Comparison of ENCODE assay signal across 17 cellular contexts in genomic region chr7:18384491-18385143, GRCh38.
A peak's percentile ranks its signal among the peaks of the same experiment; 100 is the strongest.
DNase-seq lines count a peak whose midpoint lies in the region; ATAC-seq, FAIRE-seq and TF ChIP-seq lines count a peak whose summit lies in the region.
"Had no signal": no experiment of that assay in that cellular context is flagged by ENCODE, and none has a peak within 500 bp of the region (broad histone marks: within the 10 kb centered on the region; RNA-seq: fewer than 3 reads in every experiment).

No MANE protein-coding gene starts in this region.

- no peaks in the 10 kb centered on the region for H3K27me3 Mint-ChIP-seq in activated CD8-positive, alpha-beta memory T cell treated with anti-CD3 and anti-CD28 coated beads, Interleukin-2, amount 10 ng/mL, durations not matched to agents 7 days and 5 days

- no peaks in the 10 kb centered on the region for H3K36me3 ChIP-seq in bronchial epithelial cell (ENCODE audit: control insufficient read depth, insufficient read depth, low read length)
- H3K36me3 ChIP-seq: HAP-1, right atrium auricular region had no signal

- TF ChIP-seq CTCF in bronchial epithelial cell (IDR thresholded peaks at IDR 0.05; ENCODE audit: insufficient read depth, low read length, severe bottlenecking), result no peak

- DNase-seq in SHP77 (lab: John Stamatoyannopoulos, UW) (peak; percentile 18 to 32), SHP77 treated with DMSO at 0.1 percent for 48 hours (lab: John Stamatoyannopoulos, UW) (no peak), NCI-H2171 treated with DMSO at 0.1 percent for 48 hours (lab: John Stamatoyannopoulos, UW) (peak; percentile 85), bronchial epithelial cell (ENCODE audit: low read depth) (no peak), renal cortical epithelial cell (ENCODE audit: low read depth) (peak; percentile 51), ecto neural progenitor cell (ENCODE audit: low spot score) (no peak), amniotic stem cell (lab: John Stamatoyannopoulos, UW) (no peak)
- DNase-seq in activated CD8-positive, alpha-beta memory T cell treated with anti-CD3 and anti-CD28 coated beads, Interleukin-2, amount 10 ng/mL, durations not matched to agents 7 days and 5 days, result no peak
- DNase-seq: activated CD4-positive, alpha-beta T cell treated with anti-CD3 and anti-CD28 coated beads, Interleukin-2, amount 10 ng/mL, durations not matched to agents 24 days and 14 days; caudate nucleus; DMS153; glutamatergic neuron; NCI-H2227 treated with DMSO at 0.1 percent for 48 hours had no signal

- CTCF ChIA-PET in activated CD8-positive, alpha-beta memory T cell treated with anti-CD3 and anti-CD28 coated beads, Interleukin-2, amount 10 ng/mL, durations not matched to agents 7 days and 5 days (lab: Charles Lee), result no interaction called here

- no peak for ATAC-seq in activated CD8-positive, alpha-beta memory T cell treated with anti-CD3 and anti-CD28 coated beads, Interleukin-2, amount 10 ng/mL, durations not matched to agents 7 days and 5 days
- ATAC-seq: A549 had no signal

- H3K4me1 Mint-ChIP-seq in activated CD8-positive, alpha-beta memory T cell treated with anti-CD3 and anti-CD28 coated beads, Interleukin-2, amount 10 ng/mL, durations not matched to agents 7 days and 5 days, result no peaks in the 10 kb centered on the region
- H3K4me1 Mint-ChIP-seq: activated CD4-positive, alpha-beta T cell treated with anti-CD3 and anti-CD28 coated beads, Interleukin-2, amount 10 ng/mL, durations not matched to agents 24 days and 14 days had no signal

- no peaks in the 10 kb centered on the region for H3K36me3 Mint-ChIP-seq in activated CD8-positive, alpha-beta memory T cell treated with anti-CD3 and anti-CD28 coated beads, Interleukin-2, amount 10 ng/mL, durations not matched to agents 7 days and 5 days

- H3K27me3 ChIP-seq in bronchial epithelial cell (ENCODE audit: control insufficient read depth, insufficient read depth, low read length), result no peaks in the 10 kb centered on the region
- H3K27me3 ChIP-seq: right atrium auricular region had no signal

- no peak overlapping the region for H3K4me3 ChIP-seq in bronchial epithelial cell (ENCODE audit: low read depth, low read length)
- H3K4me3 ChIP-seq: A549, HAP-1, right atrium auricular region had no signal

- H3K27ac Mint-ChIP-seq in activated CD8-positive, alpha-beta memory T cell treated with anti-CD3 and anti-CD28 coated beads, Interleukin-2, amount 10 ng/mL, durations not matched to agents 7 days and 5 days, result no peak overlapping the region
- H3K27ac Mint-ChIP-seq: activated CD4-positive, alpha-beta T cell treated with anti-CD3 and anti-CD28 coated beads, Interleukin-2, amount 10 ng/mL, durations not matched to agents 24 days and 14 days had no signal

- FAIRE-seq in bronchial epithelial cell (lab: Jason Lieb, UNC), result peak; percentile 7
- FAIRE-seq: A549, TTC549 had no signal

- H3K9me3 Mint-ChIP-seq in activated CD8-positive, alpha-beta memory T cell treated with anti-CD3 and anti-CD28 coated beads, Interleukin-2, amount 10 ng/mL, durations not matched to agents 7 days and 5 days (ENCODE audit: low read depth), result no peaks in the 10 kb centered on the region
- H3K9me3 Mint-ChIP-seq: activated CD4-positive, alpha-beta T cell treated with anti-CD3 and anti-CD28 coated beads, Interleukin-2, amount 10 ng/mL, durations not matched to agents 24 days and 14 days had no signal

- H3K4me3 Mint-ChIP-seq in activated CD8-positive, alpha-beta memory T cell treated with anti-CD3 and anti-CD28 coated beads, Interleukin-2, amount 10 ng/mL, durations not matched to agents 7 days and 5 days, result no peak overlapping the region
- H3K4me3 Mint-ChIP-seq: activated CD4-positive, alpha-beta T cell treated with anti-CD3 and anti-CD28 coated beads, Interleukin-2, amount 10 ng/mL, durations not matched to agents 24 days and 14 days had no signal

Comparison
In these comparisons a context has a peak if more than half of its experiments do, and no peak if none do; other contexts are left out.
1. DNase-seq: peak in SHP77 (2 of 2), NCI-H2171 treated with DMSO at 0.1 percent for 48 hours (single experiment) and renal cortical epithelial cell (single experiment); none in SHP77 treated with DMSO at 0.1 percent for 48 hours (single experiment), bronchial epithelial cell (single experiment), ecto neural progenitor cell (single experiment), activated CD8-positive, alpha-beta memory T cell treated with anti-CD3 and anti-CD28 coated beads, Interleukin-2, amount 10 ng/mL, durations not matched to agents 7 days and 5 days (single experiment) and amniotic stem cell (single experiment).